1 cellular context compared by ENCODE assay signal in the genomic region with DNA sequence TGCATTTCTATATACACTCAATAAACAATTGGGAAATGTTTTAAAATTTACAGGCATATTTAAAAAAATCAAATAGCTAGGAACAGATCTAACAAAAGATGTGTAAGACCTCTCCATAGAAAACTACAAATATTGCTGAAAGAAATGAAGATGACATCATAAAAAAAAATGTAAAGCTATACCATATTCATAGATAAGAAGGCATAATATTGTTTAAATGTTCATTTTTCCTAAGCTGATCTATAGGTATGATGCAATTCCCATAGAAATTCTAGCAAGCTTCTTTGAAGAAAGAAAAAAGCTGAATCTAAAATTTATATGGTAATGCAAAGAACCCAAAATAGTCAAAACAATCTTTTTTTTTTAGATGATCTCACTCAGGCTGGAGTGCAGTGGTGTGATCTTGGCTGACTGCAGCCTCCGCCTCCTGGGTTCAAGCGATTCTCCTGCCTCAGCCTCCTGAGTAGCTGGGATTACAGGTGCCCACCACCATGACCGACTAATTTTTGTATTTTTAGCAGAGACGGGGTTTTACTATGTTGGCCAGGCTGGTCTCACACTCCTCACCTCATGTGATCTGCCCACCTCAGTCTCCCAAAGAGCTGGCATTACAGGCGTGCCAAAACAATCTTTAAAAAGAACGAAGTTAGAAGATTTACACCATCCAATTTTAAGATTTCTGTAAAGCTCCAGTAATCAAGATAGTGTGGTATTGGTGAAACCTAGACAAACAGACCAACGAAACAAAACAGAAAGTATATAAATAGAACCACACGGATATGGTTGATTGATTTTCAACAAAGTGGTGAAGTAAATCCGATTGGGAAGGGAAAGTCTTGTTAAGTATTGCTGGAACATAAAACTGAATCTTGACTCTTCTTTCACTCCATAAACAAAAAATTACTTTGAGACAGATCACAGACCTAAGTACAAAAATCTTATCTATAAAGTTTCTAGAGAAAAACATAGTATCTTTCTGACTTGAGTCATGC.
TF ChIP-seq lines count a peak whose summit lies in the region.

No MANE protein-coding gene starts in this region.

TF ChIP-seq in K562, 482 proteins besides CTCF, POLR2A, EP300 and RAD21 (continued from another document and continues in another):
- TF ChIP-seq, protein P1, sequence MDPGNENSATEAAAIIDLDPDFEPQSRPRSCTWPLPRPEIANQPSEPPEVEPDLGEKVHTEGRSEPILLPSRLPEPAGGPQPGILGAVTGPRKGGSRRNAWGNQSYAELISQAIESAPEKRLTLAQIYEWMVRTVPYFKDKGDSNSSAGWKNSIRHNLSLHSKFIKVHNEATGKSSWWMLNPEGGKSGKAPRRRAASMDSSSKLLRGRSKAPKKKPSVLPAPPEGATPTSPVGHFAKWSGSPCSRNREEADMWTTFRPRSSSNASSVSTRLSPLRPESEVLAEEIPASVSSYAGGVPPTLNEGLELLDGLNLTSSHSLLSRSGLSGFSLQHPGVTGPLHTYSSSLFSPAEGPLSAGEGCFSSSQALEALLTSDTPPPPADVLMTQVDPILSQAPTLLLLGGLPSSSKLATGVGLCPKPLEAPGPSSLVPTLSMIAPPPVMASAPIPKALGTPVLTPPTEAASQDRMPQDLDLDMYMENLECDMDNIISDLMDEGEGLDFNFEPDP (CRISPR knock-in tag; IDR thresholded peaks at IDR 0.05): no peak
- no peak for TF ChIP-seq ETS1 (conservative IDR thresholded peaks at IDR 0.05; ENCODE audit: control insufficient read depth, low read depth, low read length)
- TF ChIP-seq ZNF589 (CRISPR knock-in tag; IDR thresholded peaks at IDR 0.05; ENCODE audit: low read depth): no peak
- TF ChIP-seq CHD2 (IDR thresholded peaks at IDR 0.05; ENCODE audit: low read depth, low read length): no peak
- no peak for TF ChIP-seq CREBBP (IDR thresholded peaks at IDR 0.05; ENCODE audit: low read depth, low read length)
- 0 out of 2 replicates have a peak, but pooled peaks have one; percentile 54 for TF ChIP-seq CBX1 (IDR thresholded peaks at IDR 0.05; ENCODE audit: low read depth)
- no peak for TF ChIP-seq CHD1 (IDR thresholded peaks at IDR 0.05; ENCODE audit: low read length)
- TF ChIP-seq BRF1 (IDR thresholded peaks at IDR 0.05; ENCODE audit: borderline replicate concordance, extremely low read depth, insufficient read length): no peak
- no peak for TF ChIP-seq PCBP2 (IDR thresholded peaks at IDR 0.05; ENCODE audit: low read depth, low read length, poor library complexity, severe bottlenecking)
- no peak for TF ChIP-seq SMC3 (conservative IDR thresholded peaks at IDR 0.05; ENCODE audit: insufficient read depth, low read depth, low read length)
- TF ChIP-seq, protein P2, sequence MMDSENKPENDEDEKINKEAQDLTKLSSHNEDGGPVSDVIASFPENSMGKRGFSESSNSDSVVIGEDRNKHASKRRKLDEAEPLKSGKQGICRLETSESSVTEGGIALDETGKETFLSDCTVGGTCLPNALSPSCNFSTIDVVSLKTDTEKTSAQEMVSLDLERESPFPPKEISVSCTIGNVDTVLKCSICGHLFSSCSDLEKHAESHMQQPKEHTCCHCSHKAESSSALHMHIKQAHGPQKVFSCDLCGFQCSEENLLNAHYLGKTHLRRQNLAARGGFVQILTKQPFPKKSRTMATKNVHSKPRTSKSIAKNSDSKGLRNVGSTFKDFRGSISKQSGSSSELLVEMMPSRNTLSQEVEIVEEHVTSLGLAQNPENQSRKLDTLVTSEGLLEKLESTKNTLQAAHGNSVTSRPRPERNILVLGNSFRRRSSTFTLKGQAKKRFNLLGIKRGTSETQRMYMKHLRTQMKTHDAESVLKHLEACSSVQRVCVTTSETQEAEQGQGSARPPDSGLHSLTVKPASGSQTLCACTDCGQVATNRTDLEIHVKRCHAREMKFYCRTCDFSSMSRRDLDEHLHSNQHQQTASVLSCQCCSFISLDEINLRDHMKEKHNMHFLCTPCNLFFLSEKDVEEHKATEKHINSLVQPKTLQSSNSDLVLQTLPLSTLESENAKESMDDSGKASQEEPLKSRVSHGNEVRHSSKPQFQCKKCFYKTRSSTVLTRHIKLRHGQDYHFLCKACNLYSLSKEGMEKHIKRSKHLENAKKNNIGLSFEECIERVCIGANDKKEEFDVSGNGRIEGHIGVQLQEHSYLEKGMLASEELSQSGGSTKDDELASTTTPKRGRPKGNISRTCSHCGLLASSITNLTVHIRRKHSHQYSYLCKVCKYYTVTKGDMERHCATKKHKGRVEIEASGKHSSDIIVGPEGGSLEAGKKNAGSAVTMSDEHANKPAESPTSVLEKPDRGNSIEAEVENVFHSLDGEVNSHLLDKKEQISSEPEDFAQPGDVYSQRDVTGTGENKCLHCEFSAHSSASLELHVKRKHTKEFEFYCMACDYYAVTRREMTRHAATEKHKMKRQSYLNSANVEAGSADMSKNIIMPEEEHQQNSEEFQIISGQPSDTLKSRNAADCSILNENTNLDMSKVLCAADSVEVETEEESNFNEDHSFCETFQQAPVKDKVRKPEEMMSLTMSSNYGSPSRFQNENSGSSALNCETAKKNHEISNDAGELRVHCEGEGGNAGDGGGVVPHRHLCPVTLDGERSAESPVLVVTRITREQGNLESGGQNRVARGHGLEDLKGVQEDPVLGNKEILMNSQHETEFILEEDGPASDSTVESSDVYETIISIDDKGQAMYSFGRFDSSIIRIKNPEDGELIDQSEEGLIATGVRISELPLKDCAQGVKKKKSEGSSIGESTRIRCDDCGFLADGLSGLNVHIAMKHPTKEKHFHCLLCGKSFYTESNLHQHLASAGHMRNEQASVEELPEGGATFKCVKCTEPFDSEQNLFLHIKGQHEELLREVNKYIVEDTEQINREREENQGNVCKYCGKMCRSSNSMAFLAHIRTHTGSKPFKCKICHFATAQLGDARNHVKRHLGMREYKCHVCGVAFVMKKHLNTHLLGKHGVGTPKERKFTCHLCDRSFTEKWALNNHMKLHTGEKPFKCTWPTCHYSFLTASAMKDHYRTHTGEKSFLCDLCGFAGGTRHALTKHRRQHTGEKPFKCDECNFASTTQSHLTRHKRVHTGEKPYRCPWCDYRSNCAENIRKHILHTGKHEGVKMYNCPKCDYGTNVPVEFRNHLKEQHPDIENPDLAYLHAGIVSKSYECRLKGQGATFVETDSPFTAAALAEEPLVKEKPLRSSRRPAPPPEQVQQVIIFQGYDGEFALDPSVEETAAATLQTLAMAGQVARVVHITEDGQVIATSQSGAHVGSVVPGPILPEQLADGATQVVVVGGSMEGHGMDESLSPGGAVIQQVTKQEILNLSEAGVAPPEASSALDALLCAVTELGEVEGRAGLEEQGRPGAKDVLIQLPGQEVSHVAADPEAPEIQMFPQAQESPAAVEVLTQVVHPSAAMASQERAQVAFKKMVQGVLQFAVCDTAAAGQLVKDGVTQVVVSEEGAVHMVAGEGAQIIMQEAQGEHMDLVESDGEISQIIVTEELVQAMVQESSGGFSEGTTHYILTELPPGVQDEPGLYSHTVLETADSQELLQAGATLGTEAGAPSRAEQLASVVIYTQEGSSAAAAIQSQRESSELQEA (IDR thresholded peaks at IDR 0.05; ENCODE audit: low read depth): no peak
- TF ChIP-seq, protein P3, sequence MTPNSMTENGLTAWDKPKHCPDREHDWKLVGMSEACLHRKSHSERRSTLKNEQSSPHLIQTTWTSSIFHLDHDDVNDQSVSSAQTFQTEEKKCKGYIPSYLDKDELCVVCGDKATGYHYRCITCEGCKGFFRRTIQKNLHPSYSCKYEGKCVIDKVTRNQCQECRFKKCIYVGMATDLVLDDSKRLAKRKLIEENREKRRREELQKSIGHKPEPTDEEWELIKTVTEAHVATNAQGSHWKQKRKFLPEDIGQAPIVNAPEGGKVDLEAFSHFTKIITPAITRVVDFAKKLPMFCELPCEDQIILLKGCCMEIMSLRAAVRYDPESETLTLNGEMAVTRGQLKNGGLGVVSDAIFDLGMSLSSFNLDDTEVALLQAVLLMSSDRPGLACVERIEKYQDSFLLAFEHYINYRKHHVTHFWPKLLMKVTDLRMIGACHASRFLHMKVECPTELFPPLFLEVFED (CRISPR knock-in tag; conservative IDR thresholded peaks at IDR 0.05): 0 out of 2 replicates have a peak, but pooled peaks have one; percentile 40
- TF ChIP-seq SMARCA5 (IDR thresholded peaks at IDR 0.05): peak; percentile 40; the same call in 1 of the 2 replicates
- TF ChIP-seq, protein P4, sequence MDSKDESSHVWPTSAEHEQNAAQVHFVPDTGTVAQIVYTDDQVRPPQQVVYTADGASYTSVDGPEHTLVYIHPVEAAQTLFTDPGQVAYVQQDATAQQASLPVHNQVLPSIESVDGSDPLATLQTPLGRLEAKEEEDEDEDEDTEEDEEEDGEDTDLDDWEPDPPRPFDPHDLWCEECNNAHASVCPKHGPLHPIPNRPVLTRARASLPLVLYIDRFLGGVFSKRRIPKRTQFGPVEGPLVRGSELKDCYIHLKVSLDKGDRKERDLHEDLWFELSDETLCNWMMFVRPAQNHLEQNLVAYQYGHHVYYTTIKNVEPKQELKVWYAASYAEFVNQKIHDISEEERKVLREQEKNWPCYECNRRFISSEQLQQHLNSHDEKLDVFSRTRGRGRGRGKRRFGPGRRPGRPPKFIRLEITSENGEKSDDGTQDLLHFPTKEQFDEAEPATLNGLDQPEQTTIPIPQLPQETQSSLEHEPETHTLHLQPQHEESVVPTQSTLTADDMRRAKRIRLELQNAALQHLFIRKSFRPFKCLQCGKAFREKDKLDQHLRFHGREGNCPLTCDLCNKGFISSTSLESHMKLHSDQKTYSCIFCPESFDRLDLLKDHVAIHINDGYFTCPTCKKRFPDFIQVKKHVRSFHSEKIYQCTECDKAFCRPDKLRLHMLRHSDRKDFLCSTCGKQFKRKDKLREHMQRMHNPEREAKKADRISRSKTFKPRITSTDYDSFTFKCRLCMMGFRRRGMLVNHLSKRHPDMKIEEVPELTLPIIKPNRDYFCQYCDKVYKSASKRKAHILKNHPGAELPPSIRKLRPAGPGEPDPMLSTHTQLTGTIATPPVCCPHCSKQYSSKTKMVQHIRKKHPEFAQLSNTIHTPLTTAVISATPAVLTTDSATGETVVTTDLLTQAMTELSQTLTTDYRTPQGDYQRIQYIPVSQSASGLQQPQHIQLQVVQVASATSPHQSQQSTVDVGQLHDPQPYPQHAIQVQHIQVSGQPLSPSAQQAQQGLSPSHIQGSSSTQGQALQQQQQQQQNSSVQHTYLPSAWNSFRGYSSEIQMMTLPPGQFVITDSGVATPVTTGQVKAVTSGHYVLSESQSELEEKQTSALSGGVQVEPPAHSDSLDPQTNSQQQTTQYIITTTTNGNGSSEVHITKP (IDR thresholded peaks at IDR 0.05; ENCODE audit: partially characterized antibody): no peak
- TF ChIP-seq, protein P5, sequence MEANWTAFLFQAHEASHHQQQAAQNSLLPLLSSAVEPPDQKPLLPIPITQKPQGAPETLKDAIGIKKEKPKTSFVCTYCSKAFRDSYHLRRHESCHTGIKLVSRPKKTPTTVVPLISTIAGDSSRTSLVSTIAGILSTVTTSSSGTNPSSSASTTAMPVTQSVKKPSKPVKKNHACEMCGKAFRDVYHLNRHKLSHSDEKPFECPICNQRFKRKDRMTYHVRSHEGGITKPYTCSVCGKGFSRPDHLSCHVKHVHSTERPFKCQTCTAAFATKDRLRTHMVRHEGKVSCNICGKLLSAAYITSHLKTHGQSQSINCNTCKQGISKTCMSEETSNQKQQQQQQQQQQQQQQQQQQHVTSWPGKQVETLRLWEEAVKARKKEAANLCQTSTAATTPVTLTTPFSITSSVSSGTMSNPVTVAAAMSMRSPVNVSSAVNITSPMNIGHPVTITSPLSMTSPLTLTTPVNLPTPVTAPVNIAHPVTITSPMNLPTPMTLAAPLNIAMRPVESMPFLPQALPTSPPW (CRISPR knock-in tag; IDR thresholded peaks at IDR 0.05): no peak
- no peak for TF ChIP-seq SLC30A9 (CRISPR knock-in tag; IDR thresholded peaks at IDR 0.05)
- TF ChIP-seq NFATC3 (IDR thresholded peaks at IDR 0.05): peak; percentile 12; the same call in 1 of the 2 replicates
- TF ChIP-seq TEAD4 (IDR thresholded peaks at IDR 0.05; ENCODE audit: low read length): no peak
- TF ChIP-seq TEAD4 (CRISPR knock-in tag; IDR thresholded peaks at IDR 0.05; ENCODE audit: borderline replicate concordance): no peak
- TF ChIP-seq CCNT2 (IDR thresholded peaks at IDR 0.05; ENCODE audit: borderline replicate concordance, extremely low read depth, insufficient read length, low read depth, low read length): no peak
